1 cellular context compared by ENCODE assay signal in the genomic region with DNA sequence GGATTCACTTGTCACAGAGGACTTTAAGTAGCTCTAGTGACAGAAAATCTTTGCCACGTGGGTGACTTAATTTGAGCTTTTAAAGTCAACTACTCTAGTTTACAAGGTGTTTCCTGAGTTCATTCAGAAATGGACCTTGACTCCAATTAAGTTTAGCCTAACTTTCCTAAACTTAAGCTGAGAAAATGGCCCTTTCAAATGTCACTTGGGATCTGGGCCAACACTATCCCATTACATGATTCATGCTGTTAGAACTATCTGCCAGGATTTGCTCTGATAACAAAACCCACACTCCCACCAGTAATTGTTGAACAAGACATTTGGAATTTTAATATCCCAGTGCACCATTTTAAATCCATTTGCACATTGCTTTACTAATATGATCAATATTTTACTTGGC.
TF ChIP-seq lines count a peak whose summit lies in the region.

No MANE protein-coding gene starts in this region.

TF ChIP-seq in IMR-90, 13 proteins besides CTCF, POLR2A, EP300 and RAD21:
- TF ChIP-seq BHLHE40 (IDR thresholded peaks at IDR 0.05; ENCODE audit: low read depth, low read length) (no peak), CHD1 (IDR thresholded peaks at IDR 0.05; ENCODE audit: low read depth, low read length) (no peak)
